In the genomic region with DNA sequence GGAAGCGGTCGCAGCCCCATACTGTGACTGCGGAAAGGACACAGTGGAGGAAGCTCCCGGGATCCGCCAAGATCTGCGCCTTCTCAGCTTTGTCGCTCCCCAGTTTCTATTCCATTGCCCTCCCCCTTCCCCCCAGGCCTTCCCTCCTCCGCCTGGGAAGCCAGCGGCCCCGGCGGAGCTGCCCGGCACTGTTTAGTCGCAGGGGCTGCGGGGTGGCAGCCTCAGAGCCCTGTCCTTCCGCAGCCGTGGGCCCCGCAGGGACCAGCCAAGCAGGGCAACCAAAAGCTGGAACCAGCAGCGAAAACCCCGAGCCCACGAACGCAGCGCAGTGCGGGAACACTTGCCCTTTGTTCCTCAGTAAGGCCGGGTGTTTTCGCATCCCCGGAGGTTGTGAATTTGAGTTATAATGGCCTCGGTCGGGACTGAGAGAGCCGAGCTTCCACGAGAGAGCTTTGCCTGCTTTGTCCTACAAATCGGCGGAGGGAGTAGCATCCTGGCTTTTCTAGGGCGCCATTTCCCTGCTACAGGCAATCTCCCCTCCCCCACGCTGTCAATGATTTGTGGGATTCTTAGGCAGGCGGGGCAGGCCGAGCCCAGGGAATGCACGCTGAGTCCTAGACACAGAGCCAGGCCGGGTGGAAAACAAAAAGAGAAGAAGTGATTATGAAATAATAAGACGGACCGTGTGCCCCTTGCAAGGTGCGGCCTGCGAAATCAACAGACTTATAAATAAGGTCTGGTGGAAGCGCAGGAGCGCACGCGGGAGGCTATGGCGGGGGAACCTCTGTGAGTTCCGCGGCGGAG, we compare ENCODE assay signal across 8 cellular contexts. TPM values are rescaled to one million over a fixed set of nuclear protein-coding genes. Genes with fewer than 3 reads are reported as not detected.
A peak's percentile ranks its signal among the peaks of the same experiment; 100 is the strongest.
DNase-seq lines count a peak whose midpoint lies in the region; ATAC-seq and TF ChIP-seq lines count a peak whose summit lies in the region.

No MANE protein-coding gene starts in this region.

- H3K27me3 ChIP-seq in breast epithelium (peaks cover 5 to 41% of the 10 kb centered on the region in 2 donors), sigmoid colon (peaks cover 19 to 70% (median 42%) of the 10 kb centered on the region in 3 donors)

- peak in 1 of 4 donors; percentile 12 for TF ChIP-seq EP300 in sigmoid colon (IDR thresholded peaks at IDR 0.05)

- no peaks in the 10 kb centered on the region for H3K9me3 ChIP-seq in breast epithelium
- no peaks in the 10 kb centered on the region for H3K9me3 ChIP-seq in sigmoid colon

- DNase-seq in GM12864 (ENCODE audit: low read depth), result no peak
- peak; percentile 95 for DNase-seq in NCI-H2227 treated with DMSO at 0.1 percent for 48 hours (lab: John Stamatoyannopoulos, UW)
- peak in 1 of 2 donors; percentile 65 for DNase-seq in breast epithelium (ENCODE audit: low spot score in 2 of 2)
- DNase-seq in iPS-NIHi7 (ENCODE audit: extremely low spot score), result peak; percentile 69
- DNase-seq in sigmoid colon, result peak; percentile 91
- DNase-seq in GF-D8 (lab: John Stamatoyannopoulos, UW), result no peak
- DNase-seq in activated CD4-positive, alpha-beta T cell treated with anti-CD3 and anti-CD28 coated beads, Interleukin-2, amount 50 U/mL, for 48 hours, result no peak

- H3K4me3 ChIP-seq in GM12864 (ENCODE audit: low read depth, low read length) (peak overlapping the region; percentile 10; the same call in 1 of the 2 replicates), breast epithelium (peak overlapping the region; percentile 59 to 75 (median 60)), sigmoid colon (peak overlapping the region; percentile 57 to 68 (median 62))

- 1 to 2% methylated on average over 50 of the region's 50 CpGs for WGBS in sigmoid colon, 2 donors

- intact Hi-C loops in breast epithelium (cut with DNase I; ENCODE audit: low total_unique reads), result no loop called here
- intact Hi-C loops in sigmoid colon (cut with DNase I), result loop anchor here (2.0 to 5.0 kb wide), 4 partner anchors 15 to 164 kb away; a partner anchor contains a TSS

- no peaks in the 10 kb centered on the region for H3K36me3 ChIP-seq in breast epithelium
- no peaks in the 10 kb centered on the region for H3K36me3 ChIP-seq in sigmoid colon

- H3K4me1 ChIP-seq in breast epithelium, result peaks cover 11 to 25% of the 10 kb centered on the region in 2 donors
- peaks cover 0 to 57% (median 49%) of the 10 kb centered on the region in 4 donors for H3K4me1 ChIP-seq in sigmoid colon

- no peak for TF ChIP-seq CTCF in GM12864 (IDR thresholded peaks at IDR 0.05; ENCODE audit: low read depth, low read length, missing control alignments)
- no peak for TF ChIP-seq CTCF in breast epithelium (IDR thresholded peaks at IDR 0.05)
- no peak for TF ChIP-seq CTCF in sigmoid colon (IDR thresholded peaks at IDR 0.05)

- peak overlapping the region; percentile 80 to 85 for H3K27ac ChIP-seq in breast epithelium
- peak overlapping the region; percentile 82 to 91 (median 89) for H3K27ac ChIP-seq in sigmoid colon

- no peak for ATAC-seq in GM21737 (IDR thresholded peaks at IDR 0.05; ENCODE audit: unreplicated experiment)

- TF ChIP-seq POLR2A in breast epithelium (IDR thresholded peaks at IDR 0.05) (no peak), sigmoid colon (IDR thresholded peaks at IDR 0.05) (peak in 1 of 2 donors; percentile 43)

RNA-seq across cellular contexts. Expression of a gene that starts 4.0 kb away (rescaled TPM):
- total RNA-seq in breast epithelium (1 to 10 TPM; 4.2 to 7.5 (median 7.3) TPM), sigmoid colon (10 to 100 TPM; 12.7 to 24.9 (median 23.0) TPM)
- 10 to 100 TPM in 1 of 3 donors, 1 to 10 TPM in 2; 2.3 to 11.2 (median 2.4) TPM for polyA plus RNA-seq in sigmoid colon

RNA-seq across cellular contexts. Expression of a gene that starts 27.3 kb away (rescaled TPM):
- 10 to 100 TPM; 24.3 to 26.9 (median 24.6) TPM for total RNA-seq in breast epithelium
- 10 to 100 TPM; 26.4 to 39.0 (median 30.6) TPM for total RNA-seq in sigmoid colon
- polyA plus RNA-seq in sigmoid colon, result 10 to 100 TPM; 14.6 to 30.1 (median 30.0) TPM

Comparison
In these comparisons a context has a peak if more than half of its experiments do, and no peak if none do; other contexts are left out.
1. DNase-seq: peak in NCI-H2227 treated with DMSO at 0.1 percent for 48 hours (single experiment), iPS-NIHi7 (single experiment) and sigmoid colon (single experiment); none in GM12864 (single experiment), GF-D8 (single experiment) and activated CD4-positive, alpha-beta T cell treated with anti-CD3 and anti-CD28 coated beads, Interleukin-2, amount 50 U/mL, for 48 hours (0 of 2).
2. H3K4me3 ChIP-seq: peak in every context shown above with its lines; median percentile 62 in sigmoid colon; 60 in breast epithelium; 10 in GM12864.